21 cellular contexts compared by ENCODE assay signal in the genomic region with DNA sequence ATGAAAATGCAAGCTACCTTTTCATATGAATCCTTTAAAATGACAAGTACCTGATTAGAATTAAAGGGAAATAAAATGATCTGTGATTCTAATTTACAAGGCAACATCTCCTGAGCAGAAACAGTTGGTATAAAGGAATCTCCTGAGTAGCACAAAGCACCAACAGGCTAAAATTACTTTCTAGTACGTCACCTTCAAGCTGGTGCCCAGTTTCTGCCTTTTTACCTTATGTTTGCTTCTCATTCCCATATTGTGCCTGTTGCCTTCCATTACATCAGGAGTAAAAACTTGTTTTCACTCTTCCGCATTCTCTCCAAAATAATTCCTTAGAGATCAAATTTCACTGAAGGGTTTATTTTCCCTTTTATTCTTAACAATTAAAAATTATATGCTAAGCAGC.
DNase-seq lines count a peak whose midpoint lies in the region; FAIRE-seq and TF ChIP-seq lines count a peak whose summit lies in the region.
"Had no signal": no experiment of that assay in that cellular context is flagged by ENCODE, and none has a peak within 500 bp of the region (broad histone marks: within the 10 kb centered on the region; RNA-seq: fewer than 3 reads in every experiment).

No MANE protein-coding gene starts in this region.

- in situ Hi-C loops in G401 (cut with HindIII; ENCODE audit: low sequenced_read_pairs) = no loop called here
- in situ Hi-C loops in GM23248 (cut with MboI) = no loop called here

- no peaks in the 10 kb centered on the region for H3K9me2 ChIP-seq in GM23248 (ENCODE audit: insufficient read depth)

- 0 out of 2 replicates have a peak overlapping the region, but pooled peaks have one; percentile 7 for H2AFZ ChIP-seq in GM23248

- no peaks in the 10 kb centered on the region for H3K27me3 ChIP-seq in GM23248 (replicated peaks; ENCODE audit: insufficient read depth)
- no peaks in the 10 kb centered on the region for H3K27me3 ChIP-seq in prostate gland (replicated peaks; ENCODE audit: insufficient read depth)

- H3K4me2 ChIP-seq in GM23248 (ENCODE audit: unreplicated experiment) = no peak overlapping the region
- H3K4me2 ChIP-seq: A549 had no signal

- H3F3A ChIP-seq in GM23248 (ENCODE audit: insufficient read depth) = no peaks in the 10 kb centered on the region

- H3K4me1 ChIP-seq in GM23248 (ENCODE audit: insufficient read depth) = no peaks in the 10 kb centered on the region
- no peaks in the 10 kb centered on the region for H3K4me1 ChIP-seq in prostate gland (replicated peaks)
- H3K4me1 ChIP-seq: A549, HAP-1 had no signal

- WGBS in GM23248 (ENCODE audit: low coverage in 1 of 2, low lambda C conversion rate in 2 of 2, missing lambda C conversion rate in 2 of 2), 2 experiments = 38 to 43% methylated on average over 2 of the region's 2 CpGs
- WGBS in prostate gland = 59% methylated on average over 2 of the region's 2 CpGs

- H4K20me1 ChIP-seq in GM23248 (ENCODE audit: insufficient read depth) = no peaks in the 10 kb centered on the region

- no peak for FAIRE-seq in GM12892 (lab: Jason Lieb, UNC)
- FAIRE-seq: A549, G401.6, H54 had no signal

- no peak overlapping the region for H3K9ac ChIP-seq in GM23248

- no peak for TF ChIP-seq POLR2A in GM12892 (IDR thresholded peaks at IDR 0.05; ENCODE audit: low read depth, low read length)
- TF ChIP-seq POLR2A in prostate gland (IDR thresholded peaks at IDR 0.05) = no peak

- H3K4me3 ChIP-seq in GM23248 = no peak overlapping the region
- no peak overlapping the region for H3K4me3 ChIP-seq in fibroblast of the aortic adventitia (ENCODE audit: low read depth, low read length)
- H3K4me3 ChIP-seq in prostate gland = no peak overlapping the region
- H3K4me3 ChIP-seq: A549, HAP-1 had no signal

- H3K79me2 ChIP-seq in GM23248 (ENCODE audit: insufficient read depth) = no peaks in the 10 kb centered on the region

- DNase-seq in G401 (ENCODE audit: low spot score) = peak; percentile 96
- peak; percentile 5 for DNase-seq in GM23248
- DNase-seq in cerebellar cortex (ENCODE audit: low spot score) = peak; percentile 96
- peak; percentile 57 for DNase-seq in fibroblast of the aortic adventitia (ENCODE audit: low read depth)
- DNase-seq in GM12892 (ENCODE audit: insufficient read length) = no peak
- no peak for DNase-seq in cardiac septum (ENCODE audit: low spot score)
- DNase-seq in prostate gland (ENCODE audit: low spot score) = no peak
- DNase-seq in NCI-H2081 treated with DMSO at 0.1 percent for 48 hours (lab: John Stamatoyannopoulos, UW) = no peak
- DNase-seq: 8988T; ACHN; Calu3; CD4-positive, alpha-beta memory T cell; COR-L47; DMS53; DMS79 treated with DMSO at 0.1 percent for 48 hours; GOT3; HFFc6 had no signal

- H3K27ac ChIP-seq in GM23248 = no peak overlapping the region
- H3K27ac ChIP-seq in prostate gland = no peak overlapping the region
- H3K27ac ChIP-seq: A549 had no signal

- intact Hi-C loops in cardiac septum (cut with DNase I) (no loop called here), prostate gland (cut with DNase I) (no loop called here)

- H3K36me3 ChIP-seq in GM23248 (ENCODE audit: low read depth) (no peaks in the 10 kb centered on the region), prostate gland (no peaks in the 10 kb centered on the region)
- H3K36me3 ChIP-seq: HAP-1 had no signal

- no peak for TF ChIP-seq CTCF in fibroblast of the aortic adventitia (IDR thresholded peaks at IDR 0.05; ENCODE audit: insufficient read depth, low read length)
- no peak for TF ChIP-seq CTCF in prostate gland (IDR thresholded peaks at IDR 0.05)

- H3K9me3 ChIP-seq in GM23248 (ENCODE audit: low read depth) (no peaks in the 10 kb centered on the region), prostate gland (no peaks in the 10 kb centered on the region)
- H3K9me3 ChIP-seq: A549, HAP-1 had no signal

Comparison
In these comparisons a context has a peak if more than half of its experiments do, and no peak if none do; other contexts are left out.
1. DNase-seq: peak in G401 (single experiment), GM23248 (single experiment), cerebellar cortex (single experiment) and fibroblast of the aortic adventitia (single experiment); none in GM12892 (single experiment), cardiac septum (single experiment), prostate gland (single experiment) and NCI-H2081 treated with DMSO at 0.1 percent for 48 hours (single experiment).